Comparison of ENCODE assay signal across 8 cellular contexts in genomic region chr5:219492-219891, GRCh38. TPM values are rescaled to one million over a fixed set of nuclear protein-coding genes. Genes with fewer than 3 reads are reported as not detected.
DNase-seq lines count a peak whose midpoint lies in the region; ATAC-seq and TF ChIP-seq lines count a peak whose summit lies in the region.

No MANE protein-coding gene starts in this region.

- H3K36me3 Mint-ChIP-seq in T-cell = peaks cover 14% of the 10 kb centered on the region

- intact Hi-C loops in dorsolateral prefrontal cortex (cut with DNase I) = loop anchor here in 1 of 2 donors (5.0 kb wide), 1 partner anchor 53 kb away; the partner anchor contains the start of gene PDCD6

- TF ChIP-seq CTCF in dorsolateral prefrontal cortex (IDR thresholded peaks at IDR 0.05 in 54 of 56, conservative IDR thresholded peaks at IDR 0.05 in 2 of 56; ENCODE audit: low read depth in 1 of 56, partially characterized antibody in 56 of 56) = no peak

- DNase-seq in activated T-cell treated with anti-CD3 and anti-CD28 coated beads for 1 hour (ENCODE audit: low read depth) = peak; percentile 10
- DNase-seq in activated T-cell treated with anti-CD3 and anti-CD28 coated beads for 4 hours = no peak
- peak in 10 of 34 experiments; percentile 1 to 30 (median 16) for DNase-seq in T-cell
- DNase-seq in dorsolateral prefrontal cortex = peak in 1 of 10 donors; percentile 15
- peak; percentile 30 for DNase-seq in myocyte (ENCODE audit: low read depth)
- no peak for DNase-seq in epidermal melanocyte (ENCODE audit: insufficient read length, low spot score)
- DNase-seq in HEK293T (ENCODE audit: extremely low spot score) = no peak

- ATAC-seq in T-cell (replicated peaks in 1 of 4) (peak in 2 of 4 experiments; percentile 21), esophagus mucosa (no peak)

- H3K4me3 ChIP-seq in dorsolateral prefrontal cortex = peak overlapping the region; percentile 66 to 99 (median 94)

- H3K4me3 Mint-ChIP-seq in T-cell = peak overlapping the region; percentile 88 to 94 (median 93)

- peak overlapping the region in 18 of 59 donors; percentile 3 to 93 (median 87) for H3K27ac ChIP-seq in dorsolateral prefrontal cortex

- POLR2A ChIA-PET in T-cell (lab: Charles Lee) = no interaction called here
- POLR2A ChIA-PET in HEK293T (lab: Yijun Ruan, JAX) = interaction anchor here (1.6 kb wide), 1 partner anchor 52 kb away, joined by 4 read pairs; the partner anchor contains the start of gene PDCD6

- CTCF ChIA-PET in T-cell (lab: Charles Lee) (interaction anchor here in 1 of 2 donors (0.7 to 1.5 kb wide), 2 partner anchors 31 to 51 kb away, joined by 3 to 9 read pairs; no protein-coding TSS in a partner anchor), HEK293T (lab: Yijun Ruan, JAX) (interaction anchor here (0.7 kb wide), 1 partner anchor 31 kb away, joined by 3 read pairs; no protein-coding TSS in a partner anchor)

- no peaks in the 10 kb centered on the region for H3K9me3 Mint-ChIP-seq in T-cell

- H3K4me1 Mint-ChIP-seq in T-cell = peaks cover 48 to 60% (median 54%) of the 10 kb centered on the region in 3 donors

- peak overlapping the region; percentile 91 to 94 for H3K27ac Mint-ChIP-seq in T-cell

- H3K27me3 Mint-ChIP-seq in T-cell = no peaks in the 10 kb centered on the region

- H3K27me3 ChIP-seq in dorsolateral prefrontal cortex = no peaks in the 10 kb centered on the region

TF ChIP-seq in HEK293T, 16 proteins besides CTCF, POLR2A, EP300 and RAD21:
- TF ChIP-seq HDGF (IDR thresholded peaks at IDR 0.05; ENCODE audit: borderline replicate concordance) (no peak), ELF4 (IDR thresholded peaks at IDR 0.05) (no peak), PKNOX1 (IDR thresholded peaks at IDR 0.05) (no peak), LEF1 (IDR thresholded peaks at IDR 0.05; ENCODE audit: borderline replicate concordance) (no peak), BHLHE40 (IDR thresholded peaks at IDR 0.05; ENCODE audit: borderline replicate concordance) (no peak), NFRKB (IDR thresholded peaks at IDR 0.05) (no peak), SP1 (IDR thresholded peaks at IDR 0.05) (no peak), FOXK2 (IDR thresholded peaks at IDR 0.05) (no peak)
TF ChIP-seq in HEK293T: peak in this region for 0.

RNA-seq across cellular contexts. Expression of gene SDHA, which starts 1.4 kb away (rescaled TPM):
- total RNA-seq in T-cell (100 to 1,000 TPM; 122 to 209 (median 140) TPM), dorsolateral prefrontal cortex (100 to 1,000 TPM; 112 to 251 (median 177) TPM), myocyte (142 and 184 TPM in 2 replicates), esophagus mucosa (53.6 TPM)
- polyA plus RNA-seq in myocyte (2012) = 117 TPM

RNA-seq across cellular contexts. Expression of gene CCDC127, which starts 1.5 kb away (rescaled TPM):
- total RNA-seq in T-cell (1 to 10 TPM; 2.5 to 9.8 (median 6.3) TPM), dorsolateral prefrontal cortex (10 to 100 TPM in 91 of 120 experiments, 1 to 10 TPM in 29; 6.3 to 19.1 (median 11.6) TPM), myocyte (7.8 and 7.9 TPM in 2 replicates), esophagus mucosa (1.6 TPM)
- polyA plus RNA-seq in myocyte (2012) = 8.4 TPM

RNA-seq across cellular contexts. Expression of gene LRRC14B, which starts 28.2 kb away (rescaled TPM):
- total RNA-seq in T-cell (not detected), dorsolateral prefrontal cortex (under 1 TPM in 35 of 120 experiments, not detected in 85; 0.24 to 0.82 (median 0.41) TPM), myocyte (11.2 and 21.9 TPM in 2 replicates), esophagus mucosa (not detected)
- 1.6 TPM for polyA plus RNA-seq in myocyte (2012)

RNA-seq across cellular contexts. Expression of gene PDCD6, which starts 52.0 kb away (rescaled TPM):
- total RNA-seq in T-cell = 100 to 1,000 TPM in 1 of 5 donors, 10 to 100 TPM in 4; 61.0 to 104 (median 92.6) TPM
- 10 to 100 TPM; 62.0 to 99.6 (median 81.7) TPM for total RNA-seq in dorsolateral prefrontal cortex
- total RNA-seq in myocyte = 101 and 134 TPM in 2 replicates
- 137 TPM for polyA plus RNA-seq in myocyte (2012)
- total RNA-seq in esophagus mucosa = 96.8 TPM

Comparison
In these comparisons a context has a peak if more than half of its experiments do, and no peak if none do; other contexts are left out.
1. DNase-seq: peak in activated T-cell treated with anti-CD3 and anti-CD28 coated beads for 1 hour (single experiment) and myocyte (single experiment); none in activated T-cell treated with anti-CD3 and anti-CD28 coated beads for 4 hours (single experiment), epidermal melanocyte (single experiment) and HEK293T (single experiment).